8 cellular contexts compared by ENCODE assay signal in genomic region chr6:111604259-111605099, GRCh38. TPM values are rescaled to one million over a fixed set of nuclear protein-coding genes. Genes with fewer than 3 reads are reported as not detected.
DNase-seq lines count a peak whose midpoint lies in the region; ATAC-seq, FAIRE-seq and TF ChIP-seq lines count a peak whose summit lies in the region.

No MANE protein-coding gene starts in this region.

- H3K36me3 ChIP-seq in Karpas-422 (ENCODE audit: insufficient read depth, low read length) = no peaks in the 10 kb centered on the region
- no peaks in the 10 kb centered on the region for H3K36me3 ChIP-seq in GM12878 (ENCODE audit: control insufficient read depth in 2 of 2, insufficient read depth in 2 of 2, low read length in 1 of 2)
- no peaks in the 10 kb centered on the region for H3K36me3 ChIP-seq in sigmoid colon

- H3K4me1 ChIP-seq in Karpas-422 (ENCODE audit: low read length) (peaks cover 40% of the 10 kb centered on the region), GM12878 (ENCODE audit: control insufficient read depth, insufficient read depth, low read length) (peaks cover 11% of the 10 kb centered on the region; the same call in 1 of the 2 replicates), sigmoid colon (peaks cover 0 to 76% (median 69%) of the 10 kb centered on the region in 4 donors)

- TF ChIP-seq CTCF in C4-2B (conservative IDR thresholded peaks at IDR 0.05) (no peak), GM12878 (IDR thresholded peaks at IDR 0.05 in 2 of 3, conservative IDR thresholded peaks at IDR 0.05 in 1 of 3; ENCODE audit: control insufficient read depth in 2 of 3, extremely low read depth in 1 of 3, insufficient read depth in 1 of 3, low read depth in 3 of 3, low read length in 3 of 3) (no peak), sigmoid colon (IDR thresholded peaks at IDR 0.05) (peak in 1 of 4 experiments; percentile 8)

- H3K4me3 ChIP-seq in Karpas-422 (ENCODE audit: low read length) = peak overlapping the region; percentile 71
- peak overlapping the region; percentile 74 for H3K4me3 ChIP-seq in GM12878
- H3K4me3 ChIP-seq in iPS-18c (ENCODE audit: insufficient read depth, low read depth, low read length) = peak overlapping the region; percentile 65
- H3K4me3 ChIP-seq in sigmoid colon = peak overlapping the region; percentile 46 to 59 (median 54)

- BruUV-seq in GM12878 (replicated peaks; lab: Mats Ljungman, UMichigan) = no TSS peak

- no peaks in the 10 kb centered on the region for H3K27me3 ChIP-seq in Karpas-422 (ENCODE audit: low read length)
- H3K27me3 ChIP-seq in GM12878 (replicated peaks in 1 of 2; ENCODE audit: control insufficient read depth in 2 of 2, insufficient read depth in 2 of 2, low read length in 1 of 2) = no peaks in the 10 kb centered on the region
- no peaks in the 10 kb centered on the region for H3K27me3 ChIP-seq in sigmoid colon

- DNase-seq in Karpas-422 (peak; percentile 68), GM12878 (ENCODE audit: low read depth, low spot score) (no peak), sigmoid colon (peak; percentile 94), NCI-H146 treated with DMSO at 0.1 percent for 48 hours (lab: John Stamatoyannopoulos, UW; ENCODE audit: unreplicated experiment) (no peak)

- H3K9ac ChIP-seq in Karpas-422 (ENCODE audit: low read length) (peak overlapping the region; percentile 79), GM12878 (ENCODE audit: control insufficient read depth, insufficient read depth, low read length) (peak overlapping the region; percentile 77)

- POLR2A ChIA-PET in GM12878 (lab: Charles Lee) = interaction anchor here (0.6 to 2.0 kb wide), 7 partner anchors 10 to 664 kb away, joined by 3 to 8 read pairs (median 4); a partner anchor contains a TSS

- H4K20me1 ChIP-seq in Karpas-422 (ENCODE audit: insufficient read depth, low read depth, low read length) = no peaks in the 10 kb centered on the region
- H4K20me1 ChIP-seq in GM12878 (ENCODE audit: control insufficient read depth, insufficient read depth) = no peaks in the 10 kb centered on the region

- SMC1A ChIA-PET in GM12878 (lab: Charles Lee; ENCODE audit: uncharacterized antibody, unreplicated experiment) = interaction anchor here (0.6 to 2.1 kb wide), 7 partner anchors 19 to 419 kb away, joined by 3 to 17 read pairs (median 7); a partner anchor contains a TSS

- 77% methylated on average over 7 of the region's 7 CpGs for WGBS in GM12878 (ENCODE audit: insufficient coverage, insufficient replicate concordance, low lambda C conversion rate, missing lambda C conversion rate)
- 18 to 48% methylated on average over 7 of the region's 7 CpGs for WGBS in sigmoid colon, 2 donors

- H3K27ac ChIP-seq in C4-2B (peak overlapping the region; percentile 87), Karpas-422 (ENCODE audit: low read length) (peak overlapping the region; percentile 93), GM12878 (ENCODE audit: control insufficient read depth, insufficient read depth) (peak overlapping the region; percentile 87), sigmoid colon (peak overlapping the region; percentile 94 to 98 (median 96))

- H3K9me3 ChIP-seq in Karpas-422 (ENCODE audit: low read length) = no peaks in the 10 kb centered on the region
- H3K9me3 ChIP-seq in GM12878 (replicated peaks; ENCODE audit: control insufficient read depth, insufficient read depth, low read length) = no peaks in the 10 kb centered on the region
- no peaks in the 10 kb centered on the region for H3K9me3 ChIP-seq in iPS-18c (ENCODE audit: control insufficient read depth, insufficient read depth, low read length)
- H3K9me3 ChIP-seq in sigmoid colon = no peaks in the 10 kb centered on the region

- peaks cover 58% of the 10 kb centered on the region for H3K79me2 ChIP-seq in Karpas-422 (ENCODE audit: low read length)
- peaks cover 35% of the 10 kb centered on the region for H3K79me2 ChIP-seq in GM12878 (ENCODE audit: control insufficient read depth, insufficient read depth, low read length)

- CTCF ChIA-PET in GM12878 (lab: Yijun Ruan, JAX) = interaction anchor here (0.9 to 2.0 kb wide), 7 partner anchors 20 to 439 kb away, joined by 3 to 21 read pairs (median 4); a partner anchor contains a TSS

- no peak for TF ChIP-seq RAD21 in GM12878 (IDR thresholded peaks at IDR 0.05; ENCODE audit: insufficient read depth, low read depth, low read length)

- peak; percentile 29 for ATAC-seq in GM12878
- ATAC-seq in HG03280 (IDR thresholded peaks at IDR 0.05; ENCODE audit: unreplicated experiment) = no peak
- ATAC-seq in HG02588 (IDR thresholded peaks at IDR 0.05; ENCODE audit: unreplicated experiment) = no peak

- H3K4me2 ChIP-seq in Karpas-422 (ENCODE audit: low read depth, low read length, poor library complexity, severe bottlenecking) (peak overlapping the region; percentile 84), GM12878 (ENCODE audit: control insufficient read depth, insufficient read depth) (peak overlapping the region; percentile 89)

- intact Hi-C loops in GM12878 (cut with micrococcal nuclease; ENCODE audit: unreplicated experiment) = loop anchor here (2.0 to 10.0 kb wide), 3 partner anchors 122 to 438 kb away; partner anchors contain the start of gene REV3L
- intact Hi-C loops in sigmoid colon (cut with DNase I) = loop anchor here (1.0 to 10.0 kb wide), 7 partner anchors 52 to 620 kb away; partner anchors contain the start of gene REV3L

- FAIRE-seq in GM12878 (lab: Jason Lieb, UNC) = peak; percentile 23

- in situ Hi-C loops in GM12878 (cut with MboI) = no loop called here

- TF ChIP-seq EP300 in GM12878 (IDR thresholded peaks at IDR 0.05; ENCODE audit: borderline replicate concordance in 1 of 2, control insufficient read depth in 1 of 2, low read depth in 2 of 2, low read length in 2 of 2) (no peak), sigmoid colon (IDR thresholded peaks at IDR 0.05) (peak in 2 of 4 donors; percentile 4 to 40)

- peak overlapping the region; percentile 1; the same call in 1 of the 2 replicates for H2AFZ ChIP-seq in Karpas-422 (ENCODE audit: low read length)
- no peak overlapping the region for H2AFZ ChIP-seq in GM12878 (ENCODE audit: control insufficient read depth, low read depth, low read length)

- H3K9me2 ChIP-seq in Karpas-422 (replicated peaks; ENCODE audit: insufficient read depth, low read length) = no peaks in the 10 kb centered on the region

- no peak for TF ChIP-seq POLR2A in GM12878 (IDR thresholded peaks at IDR 0.05; ENCODE audit: low read depth, low read length)
- peak; percentile 36 to 54 for TF ChIP-seq POLR2A in sigmoid colon (IDR thresholded peaks at IDR 0.05)

- RAD21 ChIA-PET in GM12878 (lab: Charles Lee; ENCODE audit: unreplicated experiment) = interaction anchor here (0.8 to 3.4 kb wide), 8 partner anchors 9 to 439 kb away, joined by 3 to 34 read pairs (median 4); a partner anchor contains a TSS

TF ChIP-seq in GM12878, 131 proteins besides CTCF, POLR2A, EP300 and RAD21:
- TF ChIP-seq IKZF1 (conservative IDR thresholded peaks at IDR 0.05) = no peak
- TF ChIP-seq RFX5 (IDR thresholded peaks at IDR 0.05; ENCODE audit: low read depth, low read length) = no peak
- no peak for TF ChIP-seq EED (IDR thresholded peaks at IDR 0.05; ENCODE audit: low read depth)
- TF ChIP-seq ETV6 (conservative IDR thresholded peaks at IDR 0.05 in 1 of 2, IDR thresholded peaks at IDR 0.05 in 1 of 2; ENCODE audit: borderline replicate concordance in 1 of 2, low read depth in 1 of 2) = no peak
- TF ChIP-seq TCF7 (IDR thresholded peaks at IDR 0.05; ENCODE audit: borderline replicate concordance) = no peak
- 0 out of 4 replicates have a peak, but pooled peaks of 1 of the 2 experiments have one; percentile 29 for TF ChIP-seq SRF (IDR thresholded peaks at IDR 0.05; ENCODE audit: low read depth in 2 of 2, low read length in 2 of 2)
- TF ChIP-seq KAT2A (conservative IDR thresholded peaks at IDR 0.05; ENCODE audit: control insufficient read depth, low read depth, low read length) = no peak
TF ChIP-seq in GM12878: peak in this region for 1.

RNA-seq across cellular contexts. Expression of gene TRAF3IP2, which starts 1.2 kb away (rescaled TPM):
- total RNA-seq in Karpas-422 (2014; rRNA removed; shearing (Covaris generic); ENCODE audit: low replicate concordance) = 51.2 and 55.5 TPM in 2 replicates
- 25.4 and 25.5 TPM in 2 replicates for total RNA-seq in GM12878 (2013; cell fraction: nucleolus; rRNA removed)
- 33.7 and 40.7 TPM in 2 replicates for total RNA-seq in GM12878 (2014; rRNA removed)
- 25.4 and 26.9 TPM in 2 replicates for total RNA-seq in GM12878 (2014; rRNA removed; fragmentation: Illumina TruSeq; extraction: Trizol)
- 26.9 and 30.4 TPM in 2 replicates for total RNA-seq in GM12878 (2021)
- polyA plus RNA-seq in GM12878 (2011; ENCODE audit: low read depth) = 25.3 TPM
- 23.2 and 26.0 TPM in 2 replicates for polyA plus RNA-seq in GM12878 (2011; rRNA removed)
- polyA plus RNA-seq in GM12878 (2011; cell fraction: cytosol; rRNA removed) = 35.6 TPM in 2 replicates
- polyA plus RNA-seq in GM12878 (2011; cell fraction: nucleus; rRNA removed) = 19.3 and 20.2 TPM in 2 replicates
- 26.5 and 28.1 TPM in 2 replicates for polyA plus RNA-seq in GM12878 (2012)
- 23.8 and 32.5 TPM in 2 replicates for polyA plus RNA-seq in GM12878 (2014; fragmentation: Illumina TruSeq; extraction: Trizol)
- 10 to 100 TPM; 17.0 to 18.9 TPM for polyA plus RNA-seq in GM12878 (2014; fragmentation: Nextera tagmentation; extraction: Ambion mirVana)
- polyA plus RNA-seq in GM12878 (2014; rRNA removed) = 27.1 and 27.9 TPM in 2 replicates
- 10 to 100 TPM; 17.7 to 18.9 TPM for polyA plus RNA-seq in GM12878 (2016; fragmentation: Nextera tagmentation; extraction: Ambion mirVana)
- 31.6 and 46.8 TPM in 2 replicates for polyA minus RNA-seq in GM12878 (2011; rRNA and poly(A)+ RNA removed)
- polyA minus RNA-seq in GM12878 (2011; cell fraction: cytosol; rRNA and poly(A)+ RNA removed) = 13.9 and 14.7 TPM in 2 replicates
- polyA minus RNA-seq in GM12878 (2011; cell fraction: nucleus; rRNA and poly(A)+ RNA removed) = 13.9 and 19.9 TPM in 2 replicates
- 10 to 100 TPM; 15.8 to 21.4 (median 17.3) TPM for total RNA-seq in sigmoid colon
- polyA plus RNA-seq in sigmoid colon = 10 to 100 TPM; 39.2 to 58.5 (median 48.0) TPM

Comparison
In these comparisons a context has a peak if more than half of its experiments do, and no peak if none do; other contexts are left out.
1. DNase-seq: peak in Karpas-422 (single experiment) and sigmoid colon (single experiment); none in GM12878 (single experiment) and NCI-H146 treated with DMSO at 0.1 percent for 48 hours (single experiment).
2. Peak in every context shown above with its lines, with median percentiles within 50 percentile points of each other: H3K27ac ChIP-seq and H3K4me3 ChIP-seq.